ENCODE assay signal across 11 cellular contexts in genomic region chr20:62476074-62476838, GRCh38. TPM values are rescaled to one million over a fixed set of nuclear protein-coding genes. Genes with fewer than 3 reads are reported as not detected.
DNase-seq lines count a peak whose midpoint lies in the region; ATAC-seq and TF ChIP-seq lines count a peak whose summit lies in the region.
"Had no signal": no experiment of that assay in that cellular context is flagged by ENCODE, and none has a peak within 500 bp of the region (broad histone marks: within the 10 kb centered on the region; RNA-seq: fewer than 3 reads in every experiment).

No MANE protein-coding gene starts in this region.

- H3K9ac ChIP-seq in trophoblast cell (ENCODE audit: low read length): no peak overlapping the region

- no peak overlapping the region for H4K8ac ChIP-seq in trophoblast cell (ENCODE audit: low read depth, low read length)

- H3K4me2 ChIP-seq in trophoblast cell (ENCODE audit: low read length): peak overlapping the region; percentile 30

- no peak overlapping the region for H3K4ac ChIP-seq in trophoblast cell (ENCODE audit: low read depth, low read length)

- in situ Hi-C loops in Panc1 (cut with HindIII; ENCODE audit: low pct_unique_long_range_greater_than_20kb, low sequenced_read_pairs): no loop called here

- intact Hi-C loops in Panc1 (cut with micrococcal nuclease; ENCODE audit: unreplicated experiment) (loop anchor here (10.0 kb wide), 1 partner anchor 319 kb away; the partner anchor contains the start of gene MRGBP), heart left ventricle (cut with DNase I) (no loop called here)

- H3K4me1 ChIP-seq in Panc1 (ENCODE audit: control insufficient read depth, insufficient read depth, low read length) (peaks cover 38% of the 10 kb centered on the region), heart left ventricle (peaks cover 0 to 20% (median 8%) of the 10 kb centered on the region in 12 donors), trophoblast cell (ENCODE audit: control insufficient read depth in 1 of 2, insufficient read depth in 2 of 2, low read length in 2 of 2) (peaks cover 11 to 18% of the 10 kb centered on the region in 2 experiments)

- CTCF ChIA-PET in Panc1 (lab: Charles Lee): interaction anchor here (1.0 kb wide), 1 partner anchor 140 kb away, joined by 4 read pairs; no protein-coding TSS in a partner anchor

- no peaks in the 10 kb centered on the region for H3K9me3 ChIP-seq in Panc1 (ENCODE audit: control insufficient read depth, insufficient read depth, low read depth, low read length)
- no peaks in the 10 kb centered on the region for H3K9me3 ChIP-seq in heart left ventricle
- H3K9me3 ChIP-seq in trophoblast cell (ENCODE audit: insufficient read depth, low read depth, low read length): peaks cover 1% of the 10 kb centered on the region

- no peaks in the 10 kb centered on the region for H3K79me1 ChIP-seq in trophoblast cell (ENCODE audit: low read length)

- POLR2A ChIA-PET in Panc1 (lab: Charles Lee): no interaction called here

- H3K18ac ChIP-seq in trophoblast cell (ENCODE audit: low read length): no peak overlapping the region

- DNase-seq in Daoy (ENCODE audit: low read depth) (peak; percentile 23), Panc1 (ENCODE audit: low read depth, low spot score) (no peak), heart left ventricle (peak in 4 of 5 donors; percentile 54 to 81 (median 61)), trophoblast cell (no peak), NCI-H146 treated with DMSO at 0.1 percent for 48 hours (lab: John Stamatoyannopoulos, UW; ENCODE audit: unreplicated experiment) (no peak), GF-D8 (lab: John Stamatoyannopoulos, UW) (no peak), NK-92 (lab: John Stamatoyannopoulos, UW; ENCODE audit: unreplicated experiment) (no peak)
- DNase-seq: activated CD4-positive, alpha-beta T cell treated with anti-CD3 and anti-CD28 coated beads, Interleukin-2, amount 50 U/mL, for 4 hours; anterior cingulate cortex had no signal

- TSS peak; percentile 84 for BruUV-seq in Panc1 (replicated peaks; lab: Mats Ljungman, UMichigan)

- TF ChIP-seq POLR2A in heart left ventricle (IDR thresholded peaks at IDR 0.05): no peak

- no peak overlapping the region for H2BK5ac ChIP-seq in trophoblast cell (ENCODE audit: low read depth, low read length, poor library complexity)

- H3K23ac ChIP-seq in trophoblast cell (ENCODE audit: low read length): no peak overlapping the region

- H3K4me3 ChIP-seq in Panc1 (ENCODE audit: low read depth in 2 of 2, low read length in 2 of 2) (peak overlapping the region; percentile 46 to 76), heart left ventricle (peak overlapping the region; percentile 22 to 63 (median 44)), trophoblast cell (ENCODE audit: low read depth, low read length) (no peak overlapping the region)

- TF ChIP-seq CTCF in Panc1 (IDR thresholded peaks at IDR 0.05): no peak
- TF ChIP-seq CTCF in heart left ventricle (IDR thresholded peaks at IDR 0.05): no peak

- ATAC-seq in Panc1: peak; percentile 67
- ATAC-seq in heart left ventricle: peak in 3 of 4 donors; percentile 38 to 57 (median 57)
- no peak for ATAC-seq in HG03521 (IDR thresholded peaks at IDR 0.05; ENCODE audit: unreplicated experiment)

- H3K27ac ChIP-seq in Panc1 (ENCODE audit: low read length): peak overlapping the region; percentile 95
- peak overlapping the region in 1 of 12 donors; percentile 48 for H3K27ac ChIP-seq in heart left ventricle
- H3K27ac ChIP-seq in trophoblast cell (ENCODE audit: low read depth, low read length): no peak overlapping the region

- H3K36me3 ChIP-seq in Panc1 (ENCODE audit: control insufficient read depth, insufficient read depth, low read length) (no peaks in the 10 kb centered on the region; the same call in 1 of the 2 replicates), heart left ventricle (no peaks in the 10 kb centered on the region), trophoblast cell (ENCODE audit: control insufficient read depth in 1 of 2, insufficient read depth in 2 of 2, low read length in 2 of 2) (peaks cover 0 to 2% of the 10 kb centered on the region in 2 experiments)

- H4K91ac ChIP-seq in trophoblast cell (ENCODE audit: low read depth, low read length): no peak overlapping the region

- WGBS in heart left ventricle, 4 donors: 4 to 9% (median 6%) methylated on average over 31 to 80 of the region's 80 CpGs
- no CpG with 5 or more reads among the region's 80 CpGs for WGBS in trophoblast cell (ENCODE audit: extremely low coverage, insufficient coverage, insufficient read length)

- no peak overlapping the region for H2BK120ac ChIP-seq in trophoblast cell (ENCODE audit: insufficient read depth, low read length, poor library complexity)

- H2BK12ac ChIP-seq in trophoblast cell (ENCODE audit: low read length): no peak overlapping the region

- H2AFZ ChIP-seq in trophoblast cell (ENCODE audit: insufficient read depth, low read length, poor library complexity): peak overlapping the region; percentile 31

- no peak overlapping the region for H2AK5ac ChIP-seq in trophoblast cell (ENCODE audit: low read length)

- H3K14ac ChIP-seq in trophoblast cell (ENCODE audit: low read length): no peak overlapping the region

- H3K79me2 ChIP-seq in trophoblast cell (ENCODE audit: control insufficient read depth, insufficient read depth, low read length, poor library complexity): no peaks in the 10 kb centered on the region

- no peak overlapping the region for H4K12ac ChIP-seq in trophoblast cell (ENCODE audit: low read depth, low read length)

- H3K27me3 ChIP-seq in Panc1 (ENCODE audit: control insufficient read depth, insufficient read depth, low read length): no peaks in the 10 kb centered on the region
- H3K27me3 ChIP-seq in heart left ventricle: peaks cover 26 to 88% (median 54%) of the 10 kb centered on the region in 9 donors
- H3K27me3 ChIP-seq in trophoblast cell (ENCODE audit: insufficient read depth, low read length): peaks cover 49% of the 10 kb centered on the region

RNA-seq across cellular contexts. Expression of gene GATA5, which starts 0.5 kb away (rescaled TPM):
- total RNA-seq in Daoy (2014; rRNA removed; shearing (Covaris generic)): not detected in 2 replicates
- total RNA-seq in Panc1 (2021; ENCODE audit: unreplicated experiment) (53.2 TPM), heart left ventricle (1 to 10 TPM in 4 of 9 donors, under 1 TPM in 5; 0.21 to 7.4 (median 0.83) TPM)
- 45.6 TPM for polyA plus RNA-seq in Panc1 (2012; ENCODE audit: insufficient read length)
- 1 to 10 TPM in 1 of 2 donors, under 1 TPM in 1; 0.98 to 1.6 TPM for polyA plus RNA-seq in heart left ventricle
- polyA plus RNA-seq in trophoblast cell (2013): 0.85 and 0.90 TPM in 2 replicates
- total RNA-seq: LHCN-M2 had no signal

RNA-seq across cellular contexts. Expression of gene RBBP8NL, which starts 48.9 kb away (rescaled TPM):
- not detected in 2 replicates for total RNA-seq in Daoy (2014; rRNA removed; shearing (Covaris generic))
- total RNA-seq in Panc1 (2021; ENCODE audit: unreplicated experiment): not detected
- polyA plus RNA-seq in Panc1 (2012; ENCODE audit: insufficient read length): not detected
- total RNA-seq in heart left ventricle: not detected
- not detected for polyA plus RNA-seq in heart left ventricle
- polyA plus RNA-seq in trophoblast cell (2013): 7.9 TPM in 2 replicates
- total RNA-seq: LHCN-M2 had no signal

Comparison
In these comparisons a context has a peak if more than half of its experiments do, and no peak if none do; other contexts are left out.
1. DNase-seq: peak in Daoy (single experiment) and heart left ventricle (4 of 5); none in Panc1 (single experiment), trophoblast cell (0 of 2), NCI-H146 treated with DMSO at 0.1 percent for 48 hours (single experiment), GF-D8 (single experiment) and NK-92 (single experiment).